Comparison of ENCODE assay signal across 21 cellular contexts in the genomic region with DNA sequence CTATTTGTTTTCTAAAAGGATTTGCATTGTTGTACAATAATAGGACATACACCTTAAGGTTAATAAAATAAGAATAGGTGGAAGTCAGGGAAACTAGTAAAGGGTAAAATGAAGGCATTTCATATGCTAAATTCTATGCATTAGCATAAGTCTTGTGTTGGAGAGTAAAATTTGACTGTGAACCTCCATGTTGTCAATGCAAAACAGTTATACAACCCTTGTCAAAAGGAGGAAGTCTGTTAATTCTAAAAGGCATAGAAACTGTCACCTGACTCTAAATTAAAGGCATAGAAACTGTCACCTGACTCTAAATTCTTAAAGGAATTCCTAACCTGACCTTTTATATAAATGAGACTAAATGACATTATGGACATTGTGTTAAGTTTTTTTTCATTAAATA.
DNase-seq lines count a peak whose midpoint lies in the region; ATAC-seq, FAIRE-seq and TF ChIP-seq lines count a peak whose summit lies in the region.
"Had no signal": no experiment of that assay in that cellular context is flagged by ENCODE, and none has a peak within 500 bp of the region (broad histone marks: within the 10 kb centered on the region; RNA-seq: fewer than 3 reads in every experiment).

No MANE protein-coding gene starts in this region.

- H3K23ac ChIP-seq in H1 (ENCODE audit: insufficient read length): no peak overlapping the region

- H3K4ac ChIP-seq in H1 (replicated peaks; ENCODE audit: insufficient read length, low read depth, low read length): no peak overlapping the region

- peak; percentile 22 for DNase-seq in GM23338 (ENCODE audit: low spot score)
- peak; percentile 15 for DNase-seq in NCI-H526 treated with DMSO at 0.1 percent for 48 hours (lab: John Stamatoyannopoulos, UW)
- no peak for DNase-seq in H1 (ENCODE audit: low read depth in 1 of 2, low spot score in 2 of 2)
- DNase-seq in MCF 10A (ENCODE audit: unreplicated experiment): no peak
- DNase-seq in superior temporal gyrus (ENCODE audit: extremely low spot score): no peak
- no peak for DNase-seq in activated CD8-positive, alpha-beta memory T cell treated with anti-CD3 and anti-CD28 coated beads for 24 hours
- DNase-seq: Caco-2; CD4-positive, CD25-positive, alpha-beta regulatory T cell; CD8-positive, alpha-beta T cell; DMS153; DND-41; HFFc6 had no signal

- no peaks in the 10 kb centered on the region for H3F3A ChIP-seq in GM23338 (replicated peaks; ENCODE audit: low read depth)

- H4K20me1 ChIP-seq in GM23338 (replicated peaks; ENCODE audit: insufficient read depth) (no peaks in the 10 kb centered on the region), H1 (replicated peaks in 1 of 2; ENCODE audit: control insufficient read depth in 1 of 2, insufficient read depth in 2 of 2, low read length in 2 of 2) (no peaks in the 10 kb centered on the region)
- H4K20me1 ChIP-seq: BLaER1 had no signal

- no peaks in the 10 kb centered on the region; the same call in 1 of the 2 replicates for H3K9me2 ChIP-seq in GM23338 (ENCODE audit: insufficient read depth)

- no peak overlapping the region for H2BK15ac ChIP-seq in H1 (ENCODE audit: low read length)

- no peak overlapping the region for H3K18ac ChIP-seq in H1 (ENCODE audit: extremely low read depth, low read length)

- H2BK5ac ChIP-seq in H1 (ENCODE audit: low read depth, low read length): no peak overlapping the region

- H3K4me2 ChIP-seq in GM23338: peak overlapping the region; percentile 3; the same call in 1 of the 2 replicates
- H3K4me2 ChIP-seq in H1 (ENCODE audit: insufficient read depth in 1 of 2, low read depth in 2 of 2, low read length in 2 of 2): no peak overlapping the region; a peak in 3 of 4 replicates
- H3K4me2 ChIP-seq: BLaER1 had no signal

- H3K4me1 ChIP-seq in GM23338 (ENCODE audit: insufficient read depth) (peaks cover 34% of the 10 kb centered on the region), H1 (replicated peaks in 1 of 4; ENCODE audit: control insufficient read depth in 3 of 4, insufficient read depth in 4 of 4, low read length in 3 of 4) (peaks cover 0 to 7% (median 1%) of the 10 kb centered on the region in 4 experiments; a peak in 2 of 7 replicates)
- H3K4me1 ChIP-seq: BLaER1, Caco-2 had no signal

- no peak overlapping the region for H3K4me3 ChIP-seq in GM23338
- no peak overlapping the region; a peak in 1 of 8 replicates for H3K4me3 ChIP-seq in H1 (ENCODE audit: extremely low read depth in 1 of 4, insufficient read depth in 2 of 4, low read depth in 3 of 4, low read length in 4 of 4)
- H3K4me3 ChIP-seq: BLaER1, GM23248, HAP-1 had no signal

- intact Hi-C loops in MCF 10A (cut with micrococcal nuclease): no loop called here

- H3K4me1 Mint-ChIP-seq in GM23338 (peaks cover 23% of the 10 kb centered on the region), MCF 10A (ENCODE audit: insufficient read depth, unreplicated experiment) (no peaks in the 10 kb centered on the region)
- H3K4me1 Mint-ChIP-seq: B cell; CD4-positive, CD25-positive, alpha-beta regulatory T cell had no signal

- H3K27ac ChIP-seq in GM23338 (ENCODE audit: low read depth) (no peak overlapping the region), H1 (ENCODE audit: low read depth, low read length) (no peak overlapping the region)
- H3K27ac ChIP-seq: 22Rv1, BLaER1, C4-2B, GM23248 had no signal

- H3K79me1 ChIP-seq in H1 (ENCODE audit: low read depth, low read length): no peaks in the 10 kb centered on the region

- CTCF ChIA-PET in H1 (lab: Charles Lee; ENCODE audit: partially characterized antibody): no interaction called here
- CTCF ChIA-PET in MCF 10A (lab: Yijun Ruan, JAX): no interaction called here

- H3K4me3 Mint-ChIP-seq in GM23338: no peak overlapping the region
- no peak overlapping the region for H3K4me3 Mint-ChIP-seq in MCF 10A (ENCODE audit: unreplicated experiment)
- H3K4me3 Mint-ChIP-seq: B cell; CD4-positive, CD25-positive, alpha-beta regulatory T cell; CD8-positive, alpha-beta T cell; HFFc6 had no signal

- H3K9me3 Mint-ChIP-seq in GM23338 (no peaks in the 10 kb centered on the region), MCF 10A (ENCODE audit: unreplicated experiment) (no peaks in the 10 kb centered on the region)
- H3K9me3 Mint-ChIP-seq: CD8-positive, alpha-beta T cell had no signal

- H2BK12ac ChIP-seq in H1 (ENCODE audit: low read depth, low read length): no peak overlapping the region

- no peak overlapping the region for H3K9ac ChIP-seq in H1 (replicated peaks in 1 of 4; ENCODE audit: extremely low read depth in 1 of 4, low read depth in 3 of 4, low read length in 3 of 4)
- H3K9ac ChIP-seq: BLaER1, GM23248 had no signal

- H4K91ac ChIP-seq in H1 (replicated peaks; ENCODE audit: insufficient read length, low read length): no peak overlapping the region

- TF ChIP-seq RAD21 in H1 (IDR thresholded peaks at IDR 0.05 in 1 of 2, conservative IDR thresholded peaks at IDR 0.05 in 1 of 2; ENCODE audit: low read depth in 2 of 2, low read length in 2 of 2): no peak

- H4K8ac ChIP-seq in H1 (ENCODE audit: extremely low read depth, insufficient read depth, low read length): no peak overlapping the region

- no peak overlapping the region for H2AK5ac ChIP-seq in H1 (ENCODE audit: low read depth, low read length)

- no peaks in the 10 kb centered on the region for H3K36me3 Mint-ChIP-seq in GM23338 (ENCODE audit: low read depth)
- H3K36me3 Mint-ChIP-seq in MCF 10A (ENCODE audit: insufficient read depth, unreplicated experiment): no peaks in the 10 kb centered on the region
- H3K36me3 Mint-ChIP-seq: CD4-positive, CD25-positive, alpha-beta regulatory T cell; CD8-positive, alpha-beta T cell had no signal

- no peak overlapping the region for H2BK120ac ChIP-seq in H1 (replicated peaks; ENCODE audit: low read depth, low read length)

- no peaks in the 10 kb centered on the region; the same call in 1 of the 2 replicates for H3K23me2 ChIP-seq in H1 (ENCODE audit: low read depth, low read length)

- peak; percentile 42 for ATAC-seq in GM23338
- ATAC-seq: CD8-positive, alpha-beta T cell had no signal

- H4K5ac ChIP-seq in H1 (ENCODE audit: insufficient read length, low read depth, low read length): peak overlapping the region; percentile 60

- TF ChIP-seq CTCF in GM23338 (conservative IDR thresholded peaks at IDR 0.05; ENCODE audit: low read depth in 2 of 2) (no peak), H1 (IDR thresholded peaks at IDR 0.05; ENCODE audit: control extremely low read depth in 1 of 3, insufficient read depth in 1 of 3, low read depth in 1 of 3, low read length in 3 of 3) (no peak), MCF 10A (IDR thresholded peaks at IDR 0.05; ENCODE audit: unreplicated experiment) (no peak)

- POLR2A ChIA-PET in H1 (lab: Charles Lee; ENCODE audit: partially characterized antibody): no interaction called here
- POLR2A ChIA-PET in MCF 10A (lab: Yijun Ruan, JAX): no interaction called here

- FAIRE-seq in H1 (lab: Jason Lieb, UNC): no peak
- FAIRE-seq: GM12892, GM19239, H54 had no signal

- TF ChIP-seq EP300 in H1 (IDR thresholded peaks at IDR 0.05; ENCODE audit: borderline replicate concordance in 1 of 2, low read depth in 2 of 2, low read length in 2 of 2): no peak

- no peak overlapping the region for H3K14ac ChIP-seq in H1 (ENCODE audit: insufficient read length)

- no peaks in the 10 kb centered on the region for H3K36me3 ChIP-seq in GM23338 (ENCODE audit: insufficient read depth)
- no peaks in the 10 kb centered on the region for H3K36me3 ChIP-seq in H1 (ENCODE audit: control insufficient read depth in 2 of 4, insufficient read depth in 4 of 4, low read length in 3 of 4)
- H3K36me3 ChIP-seq: BLaER1, HAP-1 had no signal

- H3K27ac Mint-ChIP-seq in GM23338 (no peak overlapping the region), MCF 10A (ENCODE audit: low read depth, unreplicated experiment) (no peak overlapping the region)
- H3K27ac Mint-ChIP-seq: B cell; CD4-positive, CD25-positive, alpha-beta regulatory T cell; CD8-positive, alpha-beta T cell; HFFc6 had no signal

- H2BK20ac ChIP-seq in H1 (ENCODE audit: low read length): no peak overlapping the region

- H2AFZ ChIP-seq in GM23338 (no peak overlapping the region), H1 (ENCODE audit: low read length) (no peak overlapping the region)
- H2AFZ ChIP-seq: GM23248 had no signal

- no peaks in the 10 kb centered on the region for H3K9me3 ChIP-seq in H1 (ENCODE audit: insufficient read depth in 2 of 2, low read depth in 1 of 2, low read length in 1 of 2)
- H3K9me3 ChIP-seq: BLaER1, Caco-2, HAP-1 had no signal

- H3K27me3 ChIP-seq in GM23338 (ENCODE audit: insufficient read depth): no peaks in the 10 kb centered on the region
- H3K27me3 ChIP-seq in H1 (replicated peaks in 1 of 4; ENCODE audit: control insufficient read depth in 3 of 4, extremely low read depth in 1 of 4, insufficient read depth in 3 of 4, low read length in 3 of 4): no peaks in the 10 kb centered on the region
- H3K27me3 ChIP-seq: BLaER1 had no signal

- no TSS peak for BruUV-seq in MCF 10A (replicated peaks; lab: Mats Ljungman, UMichigan)

- no peak for TF ChIP-seq POLR2A in H1 (IDR thresholded peaks at IDR 0.05; ENCODE audit: control extremely low read depth in 1 of 2, low read depth in 2 of 2, low read length in 2 of 2)

- no peak overlapping the region for H3K56ac ChIP-seq in H1 (replicated peaks; ENCODE audit: insufficient read length, low read depth, low read length)

- H3K79me2 ChIP-seq in GM23338 (replicated peaks; ENCODE audit: insufficient read depth): no peaks in the 10 kb centered on the region
- H3K79me2 ChIP-seq in H1 (ENCODE audit: control insufficient read depth in 1 of 2, insufficient read depth in 2 of 2, low read length in 2 of 2): no peaks in the 10 kb centered on the region

- H3K27me3 Mint-ChIP-seq in GM23338 (ENCODE audit: insufficient read depth, low read depth, poor library complexity) (no peaks in the 10 kb centered on the region), MCF 10A (ENCODE audit: insufficient read depth, unreplicated experiment) (peaks cover 26% of the 10 kb centered on the region)
- H3K27me3 Mint-ChIP-seq: CD4-positive, CD25-positive, alpha-beta regulatory T cell had no signal

TF ChIP-seq in GM23338, 12 proteins besides CTCF, POLR2A, EP300 and RAD21:
- TF ChIP-seq EZH2phosphoT487 (IDR thresholded peaks at IDR 0.05; ENCODE audit: unreplicated experiment) (no peak), JUNB (IDR thresholded peaks at IDR 0.05; ENCODE audit: unreplicated experiment) (no peak), CREB1 (CRISPR knock-in tag; IDR thresholded peaks at IDR 0.05; ENCODE audit: low read depth) (no peak)

TF ChIP-seq in H1, 55 proteins besides CTCF, POLR2A, EP300 and RAD21 (continues in another document):
- TF ChIP-seq RXRA (IDR thresholded peaks at IDR 0.05; ENCODE audit: insufficient read depth, low read depth, low read length) (no peak), ZNF274 (IDR thresholded peaks at IDR 0.05; ENCODE audit: borderline replicate concordance, extremely low read depth, low read length) (no peak), SRF (IDR thresholded peaks at IDR 0.05; ENCODE audit: low read depth, low read length) (no peak)
- TF ChIP-seq, protein P1, sequence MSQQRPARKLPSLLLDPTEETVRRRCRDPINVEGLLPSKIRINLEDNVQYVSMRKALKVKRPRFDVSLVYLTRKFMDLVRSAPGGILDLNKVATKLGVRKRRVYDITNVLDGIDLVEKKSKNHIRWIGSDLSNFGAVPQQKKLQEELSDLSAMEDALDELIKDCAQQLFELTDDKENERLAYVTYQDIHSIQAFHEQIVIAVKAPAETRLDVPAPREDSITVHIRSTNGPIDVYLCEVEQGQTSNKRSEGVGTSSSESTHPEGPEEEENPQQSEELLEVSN (IDR thresholded peaks at IDR 0.05): no peak

Comparison
In these comparisons a context has a peak if more than half of its experiments do, and no peak if none do; other contexts are left out.
1. DNase-seq: peak in GM23338 (single experiment) and NCI-H526 treated with DMSO at 0.1 percent for 48 hours (single experiment); none in H1 (0 of 2), MCF 10A (single experiment), superior temporal gyrus (single experiment) and activated CD8-positive, alpha-beta memory T cell treated with anti-CD3 and anti-CD28 coated beads for 24 hours (single experiment).